In genomic region chr16:2838928-2839327, GRCh38 we compare ENCODE assay signal across 8 cellular contexts.
DNase-seq lines count a peak whose midpoint lies in the region; ATAC-seq and TF ChIP-seq lines count a peak whose summit lies in the region.

No MANE protein-coding gene starts in this region.

- H3K4me2 ChIP-seq in MM.1S (ENCODE audit: low read depth, low read length), result no peak overlapping the region

- peak; percentile 26 for ATAC-seq in central memory CD8-positive, alpha-beta T cell (replicated peaks; ENCODE audit: extremely low read depth, poor library complexity, severe bottlenecking)
- no peak for ATAC-seq in GM18907 (IDR thresholded peaks at IDR 0.05; ENCODE audit: unreplicated experiment)

- H3K4me3 Mint-ChIP-seq in central memory CD8-positive, alpha-beta T cell, result no peak overlapping the region

- H3K9me3 ChIP-seq in MM.1S (replicated peaks; ENCODE audit: insufficient read depth, low read length), result no peaks in the 10 kb centered on the region

- TF ChIP-seq CTCF in MM.1S (IDR thresholded peaks at IDR 0.05; ENCODE audit: low read length) (peak; percentile 78), VCaP (conservative IDR thresholded peaks at IDR 0.05) (peak; percentile 50)

- H3K79me2 ChIP-seq in MM.1S (ENCODE audit: low read length), result no peaks in the 10 kb centered on the region

- H3K4me3 ChIP-seq in MM.1S (ENCODE audit: low read length), result no peak overlapping the region

- no peak overlapping the region for H3K27ac Mint-ChIP-seq in central memory CD8-positive, alpha-beta T cell (ENCODE audit: low read depth)

- H3K36me3 ChIP-seq in MM.1S (replicated peaks; ENCODE audit: insufficient read depth, low read length), result no peaks in the 10 kb centered on the region

- peak; percentile 85 for DNase-seq in DMS 273 (lab: John Stamatoyannopoulos, UW; ENCODE audit: unreplicated experiment)
- no peak for DNase-seq in DMS 273 treated with DMSO at 0.1 percent for 48 hours (lab: John Stamatoyannopoulos, UW)
- peak; percentile 48 for DNase-seq in MM.1S
- peak; percentile 35 to 42 for DNase-seq in central memory CD8-positive, alpha-beta T cell (ENCODE audit: low spot score in 2 of 2)
- DNase-seq in kidney tubule cell (ENCODE audit: low spot score), result peak; percentile 91
- DNase-seq in stimulated activated CD4-positive, alpha-beta T cell treated with anti-CD3 and anti-CD28 coated beads, Interleukin-4, amount 100 ng/mL, for 4 hours, result peak; percentile 37 to 43

- no peak overlapping the region for H3K9ac ChIP-seq in MM.1S (ENCODE audit: low read length)

- peaks cover 35% of the 10 kb centered on the region for H3K4me1 Mint-ChIP-seq in central memory CD8-positive, alpha-beta T cell

- no peaks in the 10 kb centered on the region for H4K20me1 ChIP-seq in MM.1S (ENCODE audit: insufficient read depth, low read length)

- H3K27ac ChIP-seq in MM.1S (ENCODE audit: low read length) (no peak overlapping the region), VCaP (no peak overlapping the region)

- no peaks in the 10 kb centered on the region for H3K9me2 ChIP-seq in MM.1S (replicated peaks; ENCODE audit: insufficient read depth, low read length)

- no peaks in the 10 kb centered on the region for H3K9me3 Mint-ChIP-seq in central memory CD8-positive, alpha-beta T cell

- H3F3A ChIP-seq in MM.1S (ENCODE audit: insufficient read depth, low read length), result no peaks in the 10 kb centered on the region

- no peak overlapping the region for H2AFZ ChIP-seq in MM.1S (ENCODE audit: low read length)

- H3K27me3 Mint-ChIP-seq in central memory CD8-positive, alpha-beta T cell, result no peaks in the 10 kb centered on the region

- H3K36me3 Mint-ChIP-seq in central memory CD8-positive, alpha-beta T cell (ENCODE audit: insufficient read depth), result peaks cover 8% of the 10 kb centered on the region

- no peaks in the 10 kb centered on the region for H3K4me1 ChIP-seq in MM.1S (ENCODE audit: low read length)

- H3K27me3 ChIP-seq in MM.1S (replicated peaks; ENCODE audit: insufficient read depth, low read length), result peaks cover 66% of the 10 kb centered on the region
